ENCODE assay signal across 32 cellular contexts in genomic region chr15:92576597-92577200, GRCh38.
"Had no signal": no experiment of that assay in that cellular context is flagged by ENCODE, and none has a peak within 500 bp of the region (broad histone marks: within the 10 kb centered on the region; RNA-seq: fewer than 3 reads in every experiment).

No MANE protein-coding gene starts in this region.

- H3K4me1 ChIP-seq: adrenal gland, body of pancreas, colonic mucosa, esophagus squamous epithelium, gastroesophageal sphincter had no signal

- H3K9me3 Mint-ChIP-seq: activated B cell treated with CpG ODN at 0.5 μM for 24 hours; activated CD4-positive, alpha-beta memory T cell treated with anti-CD3 and anti-CD28 coated beads for 36 hours; activated naive CD4-positive, alpha-beta T cell treated with anti-CD3 and anti-CD28 coated beads for 36 hours; activated naive CD4-positive, alpha-beta T cell treated with anti-CD3 and anti-CD28 coated beads, Interleukin-2, amount 50 U/mL, for 24 hours; activated naive CD8-positive, alpha-beta T cell treated with anti-CD3 and anti-CD28 coated beads for 36 hours; activated naive CD8-positive, alpha-beta T cell treated with anti-CD3 and anti-CD28 coated beads, Interleukin-2, amount 50 U/mL, for 24 hours; activated T-helper 1 cell treated with anti-CD3 and anti-CD28 coated beads, Interleukin-12 subunit alpha, Interleukin-12 subunit beta, Interleukin-2, Interleukin-4 antibody, amounts not matched to agents 30 ng/mL and 10 ng/mL and 1 ng/mL, durations not matched to agents 14 hours and 24 hours and 36 hours; activated T-helper 2 cell treated with anti-CD3 and anti-CD28 coated beads, Interferon-gamma antibody, Interleukin-2, Interleukin-4, amounts not matched to agents 10 μg/mL and 5 μg/mL and 100 μg/mL, durations not matched to agents 14 hours and 24 hours and 36 hours; endodermal cell; T-helper 2 cell treated with Interferon-gamma antibody and Interleukin-4, amounts not matched to agents 5 μg/mL and 100 μg/mL, for 36 hours had no signal

- H3K4me1 Mint-ChIP-seq: activated B cell treated with CpG ODN at 0.5 μM for 24 hours; activated naive CD4-positive, alpha-beta T cell treated with anti-CD3 and anti-CD28 coated beads, Interleukin-2, amount 50 U/mL, for 24 hours; activated naive CD8-positive, alpha-beta T cell treated with anti-CD3 and anti-CD28 coated beads for 36 hours; activated naive CD8-positive, alpha-beta T cell treated with anti-CD3 and anti-CD28 coated beads, Interleukin-2, amount 50 U/mL, for 24 hours; endodermal cell; T-helper 17 cell had no signal

- H3K27ac Mint-ChIP-seq: activated B cell treated with CpG ODN at 0.5 μM for 24 hours; activated CD4-positive, alpha-beta memory T cell treated with anti-CD3 and anti-CD28 coated beads for 36 hours; activated naive CD4-positive, alpha-beta T cell treated with anti-CD3 and anti-CD28 coated beads for 36 hours; activated naive CD4-positive, alpha-beta T cell treated with anti-CD3 and anti-CD28 coated beads, Interleukin-2, amount 50 U/mL, for 24 hours; activated naive CD8-positive, alpha-beta T cell treated with anti-CD3 and anti-CD28 coated beads for 36 hours; activated naive CD8-positive, alpha-beta T cell treated with anti-CD3 and anti-CD28 coated beads, Interleukin-2, amount 50 U/mL, for 24 hours; activated T-helper 1 cell treated with anti-CD3 and anti-CD28 coated beads, Interleukin-12 subunit alpha, Interleukin-12 subunit beta, Interleukin-2, Interleukin-4 antibody, amounts not matched to agents 30 ng/mL and 10 ng/mL and 1 ng/mL, durations not matched to agents 14 hours and 24 hours and 36 hours; activated T-helper 2 cell treated with anti-CD3 and anti-CD28 coated beads, Interferon-gamma antibody, Interleukin-2, Interleukin-4, amounts not matched to agents 10 μg/mL and 5 μg/mL and 100 μg/mL, durations not matched to agents 14 hours and 24 hours and 36 hours; endodermal cell; T-helper 17 cell; T-helper 2 cell treated with Interferon-gamma antibody and Interleukin-4, amounts not matched to agents 5 μg/mL and 100 μg/mL, for 36 hours had no signal

- DNase-seq: activated B cell treated with CpG ODN at 0.5 μM for 24 hours; activated CD4-positive, alpha-beta memory T cell treated with anti-CD3 and anti-CD28 coated beads for 36 hours; activated CD4-positive, alpha-beta T cell treated with anti-CD3 and anti-CD28 coated beads for 48 hours; activated effector memory CD4-positive, alpha-beta T cell treated with anti-CD3 and anti-CD28 coated beads, Interleukin-2, amount 50 U/mL, for 16 hours; activated naive CD4-positive, alpha-beta T cell treated with anti-CD3 and anti-CD28 coated beads for 36 hours; activated naive CD8-positive, alpha-beta T cell treated with anti-CD3 and anti-CD28 coated beads for 36 hours; activated naive CD8-positive, alpha-beta T cell treated with anti-CD3 and anti-CD28 coated beads, Interleukin-2, amount 50 U/mL, for 24 hours; activated T-cell treated with anti-CD3 and anti-CD28 coated beads, Interleukin-2, amount 50 U/mL, for 1 hour; activated T-cell treated with anti-CD3 and anti-CD28 coated beads, Interleukin-2, amount 50 U/mL, for 48 hours; adrenal gland; amygdala; aorta; body of pancreas; central memory CD4-positive, alpha-beta T cell; cerebellar nuclear complex; colonic mucosa; effector memory CD4-positive, alpha-beta T cell; endodermal cell; erythroblast; esophagus squamous epithelium; foreskin melanocyte; T-helper 1 cell; T-helper 17 cell; T1000; WERI-Rb-1 had no signal

- H3K27ac ChIP-seq: adrenal gland, body of pancreas, colonic mucosa, esophagus squamous epithelium, gastroesophageal sphincter, WERI-Rb-1 had no signal

- H3K4me3 Mint-ChIP-seq: activated B cell treated with CpG ODN at 0.5 μM for 24 hours; activated CD4-positive, alpha-beta memory T cell treated with anti-CD3 and anti-CD28 coated beads for 36 hours; activated naive CD4-positive, alpha-beta T cell treated with anti-CD3 and anti-CD28 coated beads for 36 hours; activated naive CD4-positive, alpha-beta T cell treated with anti-CD3 and anti-CD28 coated beads, Interleukin-2, amount 50 U/mL, for 24 hours; activated naive CD8-positive, alpha-beta T cell treated with anti-CD3 and anti-CD28 coated beads for 36 hours; activated naive CD8-positive, alpha-beta T cell treated with anti-CD3 and anti-CD28 coated beads, Interleukin-2, amount 50 U/mL, for 24 hours; activated T-helper 1 cell treated with anti-CD3 and anti-CD28 coated beads, Interleukin-12 subunit alpha, Interleukin-12 subunit beta, Interleukin-2, Interleukin-4 antibody, amounts not matched to agents 30 ng/mL and 10 ng/mL and 1 ng/mL, durations not matched to agents 14 hours and 24 hours and 36 hours; endodermal cell; T-helper 17 cell; T-helper 2 cell treated with Interferon-gamma antibody and Interleukin-4, amounts not matched to agents 5 μg/mL and 100 μg/mL, for 36 hours had no signal

- H3K36me3 ChIP-seq: adrenal gland, colonic mucosa, esophagus squamous epithelium, gastroesophageal sphincter, WERI-Rb-1 had no signal

- ATAC-seq: activated CD4-positive, CD25-positive, alpha-beta regulatory T cell treated with anti-CD3 and anti-CD28 coated beads, Interleukin-2, amount 50 U/mL, for 24 hours; activated naive CD8-positive, alpha-beta T cell treated with anti-CD3 and anti-CD28 coated beads, Interleukin-2, amount 50 U/mL, for 24 hours; body of pancreas; gastroesophageal sphincter; SK-N-SH treated with all-trans-retinoic acid at 6 μM for 48 hours; T-helper 17 cell had no signal

- H3K27me3 ChIP-seq: adrenal gland, body of pancreas, colonic mucosa had no signal

- H3K36me3 Mint-ChIP-seq: activated CD4-positive, alpha-beta memory T cell treated with anti-CD3 and anti-CD28 coated beads for 36 hours; activated naive CD4-positive, alpha-beta T cell treated with anti-CD3 and anti-CD28 coated beads, Interleukin-2, amount 50 U/mL, for 24 hours; activated naive CD8-positive, alpha-beta T cell treated with anti-CD3 and anti-CD28 coated beads for 36 hours had no signal

- H3K9me3 ChIP-seq: adrenal gland, body of pancreas, colonic mucosa, esophagus squamous epithelium, gastroesophageal sphincter had no signal

- H3K4me3 ChIP-seq: adrenal gland, body of pancreas, colonic mucosa, esophagus squamous epithelium, gastroesophageal sphincter had no signal
